In genomic region chr10:76149602-76150138, GRCh38 we compare ENCODE assay signal across 17 cellular contexts.
DNase-seq lines count a peak whose midpoint lies in the region; ATAC-seq and TF ChIP-seq lines count a peak whose summit lies in the region.
"Had no signal": no experiment of that assay in that cellular context is flagged by ENCODE, and none has a peak within 500 bp of the region (broad histone marks: within the 10 kb centered on the region; RNA-seq: fewer than 3 reads in every experiment).

No MANE protein-coding gene starts in this region.

- H3K27ac ChIP-seq in endodermal cell (ENCODE audit: low read depth, low read length): peak overlapping the region; percentile 97
- H3K27ac ChIP-seq: breast epithelium, HL-60, PC-9, SJSA1 had no signal

- H3K36me3 Mint-ChIP-seq in endodermal cell (ENCODE audit: low read depth): peaks cover 10% of the 10 kb centered on the region
- peaks cover 18% of the 10 kb centered on the region for H3K36me3 Mint-ChIP-seq in nephron (ENCODE audit: low read depth)
- H3K36me3 Mint-ChIP-seq in type B pancreatic cell: peaks cover 11% of the 10 kb centered on the region
- no peaks in the 10 kb centered on the region for H3K36me3 Mint-ChIP-seq in activated CD8-positive, alpha-beta memory T cell treated with anti-CD3 and anti-CD28 coated beads, Interleukin-2, amount 10 ng/mL, durations not matched to agents 7 days and 5 days
- H3K36me3 Mint-ChIP-seq: activated naive CD8-positive, alpha-beta T cell had no signal

- no peak for ATAC-seq in activated CD8-positive, alpha-beta memory T cell treated with anti-CD3 and anti-CD28 coated beads, Interleukin-2, amount 10 ng/mL, durations not matched to agents 7 days and 5 days
- ATAC-seq: left colon had no signal

- H3K9me3 ChIP-seq in endodermal cell (ENCODE audit: control insufficient read depth, low read length): peaks cover 42% of the 10 kb centered on the region
- H3K9me3 ChIP-seq: SJSA1 had no signal

- H3K27ac Mint-ChIP-seq in endodermal cell: peak overlapping the region; percentile 93
- peak overlapping the region; percentile 86 to 93 (median 89) for H3K27ac Mint-ChIP-seq in nephron
- H3K27ac Mint-ChIP-seq in type B pancreatic cell: peak overlapping the region; percentile 94
- no peak overlapping the region for H3K27ac Mint-ChIP-seq in activated CD8-positive, alpha-beta memory T cell treated with anti-CD3 and anti-CD28 coated beads, Interleukin-2, amount 10 ng/mL, durations not matched to agents 7 days and 5 days
- H3K27ac Mint-ChIP-seq: activated CD4-positive, alpha-beta T cell treated with anti-CD3 and anti-CD28 coated beads, Interleukin-2, amount 10 ng/mL, durations not matched to agents 7 days and 5 days; activated naive CD8-positive, alpha-beta T cell had no signal

- H3K4me3 Mint-ChIP-seq in endodermal cell: peak overlapping the region; percentile 9
- no peak overlapping the region for H3K4me3 Mint-ChIP-seq in nephron
- H3K4me3 Mint-ChIP-seq in type B pancreatic cell: peak overlapping the region; percentile 74
- H3K4me3 Mint-ChIP-seq in activated CD8-positive, alpha-beta memory T cell treated with anti-CD3 and anti-CD28 coated beads, Interleukin-2, amount 10 ng/mL, durations not matched to agents 7 days and 5 days: no peak overlapping the region
- H3K4me3 Mint-ChIP-seq: activated CD4-positive, alpha-beta T cell treated with anti-CD3 and anti-CD28 coated beads, Interleukin-2, amount 10 ng/mL, durations not matched to agents 7 days and 5 days; activated naive CD8-positive, alpha-beta T cell had no signal

- H3K9me3 Mint-ChIP-seq in endodermal cell (peaks cover 66% of the 10 kb centered on the region), nephron (peaks cover 40% of the 10 kb centered on the region), type B pancreatic cell (peaks cover 15% of the 10 kb centered on the region)
- H3K9me3 Mint-ChIP-seq in activated CD8-positive, alpha-beta memory T cell treated with anti-CD3 and anti-CD28 coated beads, Interleukin-2, amount 10 ng/mL, durations not matched to agents 7 days and 5 days (ENCODE audit: low read depth): peaks cover 10% of the 10 kb centered on the region

- H3K27me3 Mint-ChIP-seq in endodermal cell (ENCODE audit: insufficient read depth): peaks cover 2% of the 10 kb centered on the region
- no peaks in the 10 kb centered on the region for H3K27me3 Mint-ChIP-seq in nephron (ENCODE audit: low read depth)
- H3K27me3 Mint-ChIP-seq in type B pancreatic cell: peaks cover 3% of the 10 kb centered on the region
- no peaks in the 10 kb centered on the region for H3K27me3 Mint-ChIP-seq in activated CD8-positive, alpha-beta memory T cell treated with anti-CD3 and anti-CD28 coated beads, Interleukin-2, amount 10 ng/mL, durations not matched to agents 7 days and 5 days
- H3K27me3 Mint-ChIP-seq: activated CD4-positive, alpha-beta T cell treated with anti-CD3 and anti-CD28 coated beads, Interleukin-2, amount 10 ng/mL, durations not matched to agents 7 days and 5 days had no signal

- no peak for TF ChIP-seq CTCF in endodermal cell (conservative IDR thresholded peaks at IDR 0.05)
- no peak for TF ChIP-seq CTCF in nephron (IDR thresholded peaks at IDR 0.05; ENCODE audit: unreplicated experiment in 3 of 3)
- TF ChIP-seq CTCF in type B pancreatic cell (conservative IDR thresholded peaks at IDR 0.05): no peak

- H3K4me1 ChIP-seq in endodermal cell (ENCODE audit: control insufficient read depth, insufficient read depth, low read length): peaks cover 9% of the 10 kb centered on the region
- H3K4me1 ChIP-seq: breast epithelium, SJSA1 had no signal

- CTCF ChIA-PET in activated CD8-positive, alpha-beta memory T cell treated with anti-CD3 and anti-CD28 coated beads, Interleukin-2, amount 10 ng/mL, durations not matched to agents 7 days and 5 days (lab: Charles Lee): no interaction called here

- 50 to 64% methylated on average over 1 to 2 of the region's 2 CpGs for WGBS in endodermal cell (ENCODE audit: insufficient coverage in 1 of 2, insufficient read length in 1 of 2), 2 experiments

- no peaks in the 10 kb centered on the region for H3K36me3 ChIP-seq in endodermal cell (ENCODE audit: control insufficient read depth, insufficient read depth, low read length)
- H3K36me3 ChIP-seq: breast epithelium, SJSA1 had no signal

- peak overlapping the region; percentile 32 for H3K4me3 ChIP-seq in endodermal cell (ENCODE audit: low read length)
- H3K4me3 ChIP-seq: breast epithelium, PC-9, SJSA1 had no signal

- H3K27me3 ChIP-seq in endodermal cell (ENCODE audit: control insufficient read depth, insufficient read depth, low read length, poor library complexity, severe bottlenecking): no peaks in the 10 kb centered on the region
- H3K27me3 ChIP-seq: breast epithelium, SJSA1 had no signal

- H3K4me1 Mint-ChIP-seq in endodermal cell (peaks cover 24% of the 10 kb centered on the region), nephron (peaks cover 20% of the 10 kb centered on the region), type B pancreatic cell (ENCODE audit: unreplicated experiment) (peaks cover 27% of the 10 kb centered on the region)
- H3K4me1 Mint-ChIP-seq in activated CD8-positive, alpha-beta memory T cell treated with anti-CD3 and anti-CD28 coated beads, Interleukin-2, amount 10 ng/mL, durations not matched to agents 7 days and 5 days: no peaks in the 10 kb centered on the region
- H3K4me1 Mint-ChIP-seq: activated CD4-positive, alpha-beta T cell treated with anti-CD3 and anti-CD28 coated beads, Interleukin-2, amount 10 ng/mL, durations not matched to agents 7 days and 5 days had no signal

- H3K9ac ChIP-seq in endodermal cell (ENCODE audit: extremely low read depth, low read length, poor library complexity, severe bottlenecking): no peak overlapping the region

- DNase-seq in NCI-H82 (lab: John Stamatoyannopoulos, UW) (peak; percentile 68), endodermal cell (peak; percentile 69), type B pancreatic cell (ENCODE audit: extremely low spot score, unreplicated experiment) (no peak), NK-92 (lab: John Stamatoyannopoulos, UW; ENCODE audit: unreplicated experiment) (no peak), NCI-H2029 (lab: John Stamatoyannopoulos, UW) (no peak)
- DNase-seq in activated CD8-positive, alpha-beta memory T cell treated with anti-CD3 and anti-CD28 coated beads, Interleukin-2, amount 10 ng/mL, durations not matched to agents 7 days and 5 days: no peak
- DNase-seq: activated CD4-positive, alpha-beta T cell treated with anti-CD3 and anti-CD28 coated beads, Interleukin-2, amount 10 ng/mL, durations not matched to agents 7 days and 5 days; AML-193; Calu3; left colon; NCI-H1694; PC-9 had no signal

Comparison
In these comparisons a context has a peak if more than half of its experiments do, and no peak if none do; other contexts are left out.
1. DNase-seq: peak in NCI-H82 (single experiment) and endodermal cell (single experiment); none in type B pancreatic cell (single experiment), NK-92 (single experiment), activated CD8-positive, alpha-beta memory T cell treated with anti-CD3 and anti-CD28 coated beads, Interleukin-2, amount 10 ng/mL, durations not matched to agents 7 days and 5 days (single experiment) and NCI-H2029 (single experiment).
2. H3K4me3 Mint-ChIP-seq: peak in endodermal cell (single experiment) and type B pancreatic cell (single experiment); none in nephron (0 of 3) and activated CD8-positive, alpha-beta memory T cell treated with anti-CD3 and anti-CD28 coated beads, Interleukin-2, amount 10 ng/mL, durations not matched to agents 7 days and 5 days (single experiment).